In genomic region chr1:211382714-211383480, GRCh38 we compare ENCODE assay signal across 8 cellular contexts. TPM values are rescaled to one million over a fixed set of nuclear protein-coding genes. Genes with fewer than 3 reads are reported as not detected.
DNase-seq lines count a peak whose midpoint lies in the region; ATAC-seq and TF ChIP-seq lines count a peak whose summit lies in the region.

No MANE protein-coding gene starts in this region.

- peak overlapping the region; percentile 85 for H3K4me3 Mint-ChIP-seq in CD4-positive, alpha-beta T cell

- ATAC-seq in CD4-positive, alpha-beta T cell (ENCODE audit: poor library complexity), result peak; percentile 82
- ATAC-seq in GM19397 (IDR thresholded peaks at IDR 0.05; ENCODE audit: unreplicated experiment), result peak; percentile 98
- ATAC-seq in HG03558 (IDR thresholded peaks at IDR 0.05; ENCODE audit: extremely low read depth, unreplicated experiment), result peak; percentile 83

- peaks cover 35% of the 10 kb centered on the region for H3K4me1 Mint-ChIP-seq in CD4-positive, alpha-beta T cell (ENCODE audit: low read depth)

- H3K9me3 ChIP-seq in CD4-positive, alpha-beta T cell (ENCODE audit: control insufficient read depth, low read length), result no peaks in the 10 kb centered on the region

- H3K9me3 Mint-ChIP-seq in CD4-positive, alpha-beta T cell, result no peaks in the 10 kb centered on the region

- peak overlapping the region; percentile 86 for H3K27ac Mint-ChIP-seq in CD4-positive, alpha-beta T cell

- no peaks in the 10 kb centered on the region for H3K27me3 ChIP-seq in CD4-positive, alpha-beta T cell (ENCODE audit: control insufficient read depth, insufficient read depth, low read length)

- intact Hi-C loops in CD4-positive, alpha-beta T cell (cut with DNase I, micrococcal nuclease), result loop anchor here (2.0 to 5.0 kb wide), 2 partner anchors 56 to 126 kb away; partner anchors contain the start of genes RCOR3 (in 1 of the 2) and TRAF5 (in 1 of the 2)

- no peaks in the 10 kb centered on the region for H3K27me3 Mint-ChIP-seq in CD4-positive, alpha-beta T cell

- peak overlapping the region; percentile 75 for H3K27ac ChIP-seq in CD4-positive, alpha-beta T cell (ENCODE audit: low read depth, low read length)

- H3K36me3 Mint-ChIP-seq in CD4-positive, alpha-beta T cell (ENCODE audit: low read depth), result peaks cover 9% of the 10 kb centered on the region

- peak; percentile 55 to 81 (median 66) for DNase-seq in CD4-positive, alpha-beta T cell
- DNase-seq in NK-92 (lab: John Stamatoyannopoulos, UW; ENCODE audit: unreplicated experiment), result peak; percentile 2
- peak; percentile 93 for DNase-seq in activated CD8-positive, alpha-beta memory T cell treated with anti-CD3 and anti-CD28 coated beads for 24 hours
- peak; percentile 63 for DNase-seq in effector CD8-positive, alpha-beta T cell (lab: John Stamatoyannopoulos, UW)
- peak; percentile 93 to 95 for DNase-seq in lung microvascular endothelial cell (ENCODE audit: low read depth in 2 of 2)
- DNase-seq in stimulated activated CD4-positive, alpha-beta T cell treated with anti-CD3 and anti-CD28 coated beads, TNF-alpha, amount 100 ng/mL, for 24 hours (ENCODE audit: low read depth in 3 of 3), result peak; percentile 63 to 79 (median 66)

- no peak for TF ChIP-seq CTCF in CD4-positive, alpha-beta T cell (IDR thresholded peaks at IDR 0.05)

- CTCF ChIA-PET in CD4-positive, alpha-beta T cell (lab: Charles Lee), result no interaction called here

- POLR2A ChIA-PET in CD4-positive, alpha-beta T cell (lab: Charles Lee), result interaction anchor here (0.6 to 2.2 kb wide), 5 partner anchors 33 to 94 kb away, joined by 3 to 16 read pairs (median 5); partner anchors contain the start of gene TRAF5

RNA-seq across cellular contexts. Expression of gene TRAF5, which starts 56.3 kb away (rescaled TPM):
- total RNA-seq in CD4-positive, alpha-beta T cell, result 10 to 100 TPM; 21.9 to 23.2 TPM
- 7.8 and 8.5 TPM in 2 replicates for total RNA-seq in lung microvascular endothelial cell

Comparison
In these comparisons a context has a peak if more than half of its experiments do, and no peak if none do; other contexts are left out.
1. Peak in every context shown above with its lines: DNase-seq, ATAC-seq and H3K27ac ChIP-seq.
2. DNase-seq: peak in every context shown above with its lines; median percentile 94 in lung microvascular endothelial cell; 93 in activated CD8-positive, alpha-beta memory T cell treated with anti-CD3 and anti-CD28 coated beads for 24 hours; 66 in stimulated activated CD4-positive, alpha-beta T cell treated with anti-CD3 and anti-CD28 coated beads, TNF-alpha, amount 100 ng/mL, for 24 hours; 66 in CD4-positive, alpha-beta T cell; 63 in effector CD8-positive, alpha-beta T cell; 2 in NK-92.